ENCODE assay signal across 20 cellular contexts in the genomic region with DNA sequence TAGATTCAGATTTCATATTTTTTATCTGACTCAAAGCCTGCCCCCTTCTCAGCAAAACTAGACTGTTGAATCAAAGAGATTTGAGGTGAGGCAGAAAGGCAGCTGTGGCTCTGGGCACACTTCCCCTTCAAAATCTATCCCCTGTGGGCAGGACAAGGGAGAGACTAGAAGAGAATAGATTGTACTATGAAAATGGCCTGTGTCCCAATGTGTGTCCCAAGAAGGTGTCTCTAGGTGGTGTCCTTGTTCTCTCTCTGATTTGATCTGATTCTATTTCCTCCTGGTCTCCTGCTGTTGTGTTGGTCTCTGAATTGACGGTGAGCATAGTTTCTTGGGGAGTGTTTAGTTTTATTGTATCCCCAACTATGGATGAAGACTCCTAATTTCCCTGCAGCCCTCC.
DNase-seq lines count a peak whose midpoint lies in the region; ATAC-seq and TF ChIP-seq lines count a peak whose summit lies in the region.
"Had no signal": no experiment of that assay in that cellular context is flagged by ENCODE, and none has a peak within 500 bp of the region (broad histone marks: within the 10 kb centered on the region; RNA-seq: fewer than 3 reads in every experiment).

No MANE protein-coding gene starts in this region.

- TF ChIP-seq CTCF in SK-N-SH (IDR thresholded peaks at IDR 0.05) = no peak
- peak; percentile 14; the same call in 1 of the 2 replicates for TF ChIP-seq CTCF in WERI-Rb-1 (IDR thresholded peaks at IDR 0.05; ENCODE audit: low read depth, low read length)
- no peak for TF ChIP-seq CTCF in thyroid gland (IDR thresholded peaks at IDR 0.05)

- no peak overlapping the region for H3K4me3 Mint-ChIP-seq in stimulated activated effector memory CD8-positive, alpha-beta T cell treated with anti-CD3 and anti-CD28 coated beads, Interleukin-12 subunit alpha, Interleukin-12 subunit beta, amount 100 ng/mL, for 72 hours
- H3K4me3 Mint-ChIP-seq: activated naive CD4-positive, alpha-beta T cell treated with anti-CD3 and anti-CD28 coated beads for 36 hours; CD4-positive, CD25-positive, alpha-beta regulatory T cell; neural crest cell; stimulated activated naive B cell treated with anti-CD40 and anti-IgM and Interleukin-4, amounts not matched to agents 10 μg/mL and 1 μg/mL and 100 μg/mL, for 72 hours; type B pancreatic cell had no signal

- H4K20me1 ChIP-seq in SK-N-SH (ENCODE audit: insufficient read depth) = no peaks in the 10 kb centered on the region

- H3K79me2 ChIP-seq in SK-N-SH (ENCODE audit: insufficient read depth) = no peaks in the 10 kb centered on the region

- H3K4me1 ChIP-seq in SK-N-SH (ENCODE audit: control insufficient read depth in 1 of 2, insufficient read depth in 2 of 2, low read depth in 1 of 2, low read length in 1 of 2) = peaks cover 0 to 2% of the 10 kb centered on the region in 2 experiments; a peak in 2 of 4 replicates
- no peaks in the 10 kb centered on the region for H3K4me1 ChIP-seq in thyroid gland
- H3K4me1 ChIP-seq: A549, ascending aorta had no signal

- H3K27ac ChIP-seq in SK-N-SH (ENCODE audit: low read depth in 2 of 2, low read length in 1 of 2) = no peak overlapping the region
- no peak overlapping the region for H3K27ac ChIP-seq in WERI-Rb-1
- no peak overlapping the region for H3K27ac ChIP-seq in thyroid gland
- H3K27ac ChIP-seq: A549, ascending aorta, PC-9 had no signal

- H3K9me3 ChIP-seq in SK-N-SH (no peaks in the 10 kb centered on the region), WERI-Rb-1 (ENCODE audit: severe bottlenecking) (no peaks in the 10 kb centered on the region), thyroid gland (no peaks in the 10 kb centered on the region)
- H3K9me3 ChIP-seq: A549, ascending aorta had no signal

- DNase-seq in SK-N-SH = no peak
- DNase-seq in WERI-Rb-1 = no peak
- DNase-seq in stimulated activated effector memory CD8-positive, alpha-beta T cell treated with anti-CD3 and anti-CD28 coated beads, Interleukin-12 subunit alpha, Interleukin-12 subunit beta, amount 100 ng/mL, for 72 hours (ENCODE audit: low spot score in 2 of 2) = no peak
- no peak for DNase-seq in cardiac septum (ENCODE audit: low spot score)
- DNase-seq in DMS 273 treated with DMSO at 0.1 percent for 48 hours (lab: John Stamatoyannopoulos, UW) = no peak
- no peak for DNase-seq in thyroid gland
- DNase-seq: activated CD4-positive, alpha-beta T cell treated with anti-CD3 and anti-CD28 coated beads, Interleukin-2, amount 50 U/mL, for 4 hours; activated naive CD4-positive, alpha-beta T cell treated with anti-CD3 and anti-CD28 coated beads for 36 hours; CD4-positive, CD25-positive, alpha-beta regulatory T cell; foreskin melanocyte; midbrain; NCI-H2029 treated with DMSO at 0.1 percent for 48 hours; PC-9; stimulated activated naive B cell treated with anti-CD40 and anti-IgM and Interleukin-4, amounts not matched to agents 10 μg/mL and 1 μg/mL and 100 μg/mL, for 72 hours had no signal

- no peaks in the 10 kb centered on the region for H3F3A ChIP-seq in SK-N-SH (replicated peaks; ENCODE audit: insufficient read depth)

- no peak overlapping the region for H2AFZ ChIP-seq in SK-N-SH (ENCODE audit: low read depth)

- no peak overlapping the region for H3K4me3 ChIP-seq in SK-N-SH (ENCODE audit: low read depth in 2 of 2, low read length in 1 of 2)
- no peak overlapping the region for H3K4me3 ChIP-seq in WERI-Rb-1 (ENCODE audit: low read depth, low read length)
- no peak overlapping the region for H3K4me3 ChIP-seq in thyroid gland (replicated peaks in 1 of 3)
- H3K4me3 ChIP-seq: A549, ascending aorta, PC-9 had no signal

- TF ChIP-seq POLR2A in thyroid gland (IDR thresholded peaks at IDR 0.05) = no peak

- no peaks in the 10 kb centered on the region for H3K36me3 Mint-ChIP-seq in stimulated activated effector memory CD8-positive, alpha-beta T cell treated with anti-CD3 and anti-CD28 coated beads, Interleukin-12 subunit alpha, Interleukin-12 subunit beta, amount 100 ng/mL, for 72 hours
- H3K36me3 Mint-ChIP-seq: CD4-positive, CD25-positive, alpha-beta regulatory T cell; stimulated activated naive B cell treated with anti-CD40 and anti-IgM and Interleukin-4, amounts not matched to agents 10 μg/mL and 1 μg/mL and 100 μg/mL, for 72 hours; type B pancreatic cell had no signal

- no peaks in the 10 kb centered on the region for H3K9me2 ChIP-seq in SK-N-SH

- H3K4me1 Mint-ChIP-seq in stimulated activated effector memory CD8-positive, alpha-beta T cell treated with anti-CD3 and anti-CD28 coated beads, Interleukin-12 subunit alpha, Interleukin-12 subunit beta, amount 100 ng/mL, for 72 hours = no peaks in the 10 kb centered on the region
- H3K4me1 Mint-ChIP-seq: CD4-positive, CD25-positive, alpha-beta regulatory T cell; neural crest cell had no signal

- H3K27me3 ChIP-seq in SK-N-SH (ENCODE audit: insufficient read depth) (no peaks in the 10 kb centered on the region), WERI-Rb-1 (ENCODE audit: insufficient read depth, low read depth, severe bottlenecking) (no peaks in the 10 kb centered on the region), thyroid gland (no peaks in the 10 kb centered on the region)
- H3K27me3 ChIP-seq: ascending aorta had no signal

- no peak for TF ChIP-seq EP300 in SK-N-SH (IDR thresholded peaks at IDR 0.05; ENCODE audit: borderline replicate concordance in 1 of 2, low read depth in 1 of 2, low read length in 1 of 2)

- TF ChIP-seq RAD21 in SK-N-SH (IDR thresholded peaks at IDR 0.05; ENCODE audit: low read length) = peak; percentile 5; the same call in 1 of the 2 replicates

- intact Hi-C loops in cardiac septum (cut with DNase I) = no loop called here
- intact Hi-C loops in thyroid gland (cut with DNase I) = no loop called here

- CTCF ChIA-PET in SK-N-SH (lab: Yijun Ruan, JAX) = no interaction called here

- no peak overlapping the region for H3K27ac Mint-ChIP-seq in stimulated activated effector memory CD8-positive, alpha-beta T cell treated with anti-CD3 and anti-CD28 coated beads, Interleukin-12 subunit alpha, Interleukin-12 subunit beta, amount 100 ng/mL, for 72 hours
- H3K27ac Mint-ChIP-seq: activated naive CD4-positive, alpha-beta T cell treated with anti-CD3 and anti-CD28 coated beads for 36 hours; CD4-positive, CD25-positive, alpha-beta regulatory T cell; stimulated activated naive B cell treated with anti-CD40 and anti-IgM and Interleukin-4, amounts not matched to agents 10 μg/mL and 1 μg/mL and 100 μg/mL, for 72 hours; type B pancreatic cell had no signal

- H3K9ac ChIP-seq in SK-N-SH = no peak overlapping the region

- WGBS in SK-N-SH (ENCODE audit: low lambda C conversion rate) = 73% methylated on average over 1 of the region's 1 CpG
- 70 to 80% methylated on average over 1 of the region's 1 CpG for WGBS in thyroid gland, 2 donors

- ATAC-seq in SK-N-SH treated with all-trans-retinoic acid at 6 μM for 48 hours (no peak), HG03378 (IDR thresholded peaks at IDR 0.05; ENCODE audit: unreplicated experiment) (peak; percentile 48)
- peak; percentile 36 for ATAC-seq in stimulated activated effector memory CD8-positive, alpha-beta T cell treated with anti-CD3 and anti-CD28 coated beads, Interleukin-12 subunit alpha, Interleukin-12 subunit beta, amount 100 ng/mL, for 72 hours

- H3K36me3 ChIP-seq in SK-N-SH (replicated peaks in 1 of 2; ENCODE audit: control insufficient read depth in 1 of 2, insufficient read depth in 2 of 2, low read length in 1 of 2) (no peaks in the 10 kb centered on the region), WERI-Rb-1 (no peaks in the 10 kb centered on the region), thyroid gland (no peaks in the 10 kb centered on the region)
- H3K36me3 ChIP-seq: ascending aorta had no signal

- no peaks in the 10 kb centered on the region for H3K9me3 Mint-ChIP-seq in stimulated activated effector memory CD8-positive, alpha-beta T cell treated with anti-CD3 and anti-CD28 coated beads, Interleukin-12 subunit alpha, Interleukin-12 subunit beta, amount 100 ng/mL, for 72 hours
- H3K9me3 Mint-ChIP-seq: activated naive CD4-positive, alpha-beta T cell treated with anti-CD3 and anti-CD28 coated beads for 36 hours; neural crest cell; type B pancreatic cell had no signal

- no peak overlapping the region for H3K4me2 ChIP-seq in SK-N-SH
- H3K4me2 ChIP-seq: A549, PC-9 had no signal

- POLR2A ChIA-PET in SK-N-SH (lab: Yijun Ruan, JAX) = no interaction called here

TF ChIP-seq in SK-N-SH, 30 proteins besides CTCF, POLR2A, EP300 and RAD21:
- TF ChIP-seq RCOR1 (IDR thresholded peaks at IDR 0.05; ENCODE audit: low read length) (no peak), FOSL2 (IDR thresholded peaks at IDR 0.05; ENCODE audit: borderline replicate concordance, low read depth) (no peak), YY1 (IDR thresholded peaks at IDR 0.05; ENCODE audit: low read depth) (no peak)
- TF ChIP-seq, protein P1, sequence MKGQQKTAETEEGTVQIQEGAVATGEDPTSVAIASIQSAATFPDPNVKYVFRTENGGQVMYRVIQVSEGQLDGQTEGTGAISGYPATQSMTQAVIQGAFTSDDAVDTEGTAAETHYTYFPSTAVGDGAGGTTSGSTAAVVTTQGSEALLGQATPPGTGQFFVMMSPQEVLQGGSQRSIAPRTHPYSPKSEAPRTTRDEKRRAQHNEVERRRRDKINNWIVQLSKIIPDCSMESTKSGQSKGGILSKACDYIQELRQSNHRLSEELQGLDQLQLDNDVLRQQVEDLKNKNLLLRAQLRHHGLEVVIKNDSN (IDR thresholded peaks at IDR 0.05; ENCODE audit: borderline replicate concordance, low read depth) = no peak

TF ChIP-seq in SK-N-SH treated with all-trans-retinoic acid at 6 μM for 48 hours, 23 proteins besides CTCF, POLR2A, EP300 and RAD21:
- TF ChIP-seq ESRRG (CRISPR knock-in tag; IDR thresholded peaks at IDR 0.05) = no peak
